In genomic region chr10:88008866-88009470, GRCh38 we compare ENCODE assay signal across 23 cellular contexts.
DNase-seq lines count a peak whose midpoint lies in the region; ATAC-seq, FAIRE-seq and TF ChIP-seq lines count a peak whose summit lies in the region.
"Had no signal": no experiment of that assay in that cellular context is flagged by ENCODE, and none has a peak within 500 bp of the region (broad histone marks: within the 10 kb centered on the region; RNA-seq: fewer than 3 reads in every experiment).

No MANE protein-coding gene starts in this region.

- H3K27me3 ChIP-seq in fibroblast of lung (ENCODE audit: control insufficient read depth, insufficient read depth, low read length) = no peaks in the 10 kb centered on the region
- H3K27me3 ChIP-seq in gastrocnemius medialis = no peaks in the 10 kb centered on the region
- H3K27me3 ChIP-seq: BLaER1 treated with 17β-estradiol and CSF1 and Interleukin-3, amounts not matched to agents 10 nM and 100 nM had no signal

- H4K20me1 ChIP-seq in fibroblast of lung (ENCODE audit: control insufficient read depth, extremely low read depth, insufficient read depth, low read length) = no peaks in the 10 kb centered on the region
- H4K20me1 ChIP-seq: BLaER1 treated with 17β-estradiol and CSF1 and Interleukin-3, amounts not matched to agents 10 nM and 100 nM had no signal

- ATAC-seq in gastrocnemius medialis = no peak
- no peak for ATAC-seq in left cardiac atrium

- H3K4me1 ChIP-seq in fibroblast of lung (ENCODE audit: control insufficient read depth, extremely low read depth, insufficient read depth, low read length) (no peaks in the 10 kb centered on the region), gastrocnemius medialis (no peaks in the 10 kb centered on the region)
- H3K4me1 ChIP-seq: HAP-1 had no signal

- no peaks in the 10 kb centered on the region for H3K9me3 ChIP-seq in fibroblast of lung (ENCODE audit: control insufficient read depth, insufficient read depth, low read depth, low read length)
- no peaks in the 10 kb centered on the region for H3K9me3 ChIP-seq in gastrocnemius medialis
- H3K9me3 ChIP-seq: HAP-1 had no signal

- in situ Hi-C loops in gastrocnemius medialis (cut with MboI; ENCODE audit: low sequenced_read_pairs in 4 of 4) = no loop called here

- DNase-seq in H54 (ENCODE audit: insufficient read length, low spot score) = no peak
- peak; percentile 2 for DNase-seq in NCI-H774 (lab: John Stamatoyannopoulos, UW)
- DNase-seq in fibroblast of lung (ENCODE audit: low read depth in 2 of 2) = peak; percentile 36 to 47
- DNase-seq in NCI-H1694 (lab: John Stamatoyannopoulos, UW) = no peak
- no peak for DNase-seq in gastrocnemius medialis
- DNase-seq in kidney glomerular epithelial cell (lab: John Stamatoyannopoulos, UW) = no peak
- no peak for DNase-seq in left cardiac atrium
- DNase-seq: 8988T; CD8-positive, alpha-beta memory T cell; DND-41; GDM1; MM.1S; NCI-H1105; NCI-H187; NCI-H526 treated with DMSO at 0.1 percent for 48 hours; OCI-M1; RPMI8226; SIG-M5 had no signal

- H3K4me3 ChIP-seq in fibroblast of lung (replicated peaks in 1 of 4; ENCODE audit: control extremely low read depth in 1 of 4, insufficient read depth in 1 of 4, low read depth in 3 of 4, low read length in 4 of 4) (no peak overlapping the region), gastrocnemius medialis (no peak overlapping the region)
- H3K4me3 ChIP-seq: BLaER1 treated with 17β-estradiol and CSF1 and Interleukin-3, amounts not matched to agents 10 nM and 100 nM; HAP-1 had no signal

- no peak for TF ChIP-seq POLR2A in H54 (IDR thresholded peaks at IDR 0.05; ENCODE audit: low read depth, low read length)
- no peak for TF ChIP-seq POLR2A in gastrocnemius medialis (IDR thresholded peaks at IDR 0.05)

- H3K79me2 ChIP-seq in fibroblast of lung (ENCODE audit: control insufficient read depth, insufficient read depth, low read length) = no peaks in the 10 kb centered on the region

- H3K36me3 ChIP-seq in fibroblast of lung (ENCODE audit: control insufficient read depth, insufficient read depth, low read length) (no peaks in the 10 kb centered on the region), gastrocnemius medialis (no peaks in the 10 kb centered on the region)
- H3K36me3 ChIP-seq: BLaER1 treated with 17β-estradiol and CSF1 and Interleukin-3, amounts not matched to agents 10 nM and 100 nM; HAP-1 had no signal

- intact Hi-C loops in gastrocnemius medialis (cut with DNase I; ENCODE audit: low total_unique reads) (no loop called here), left cardiac atrium (cut with DNase I) (no loop called here)

- no peak overlapping the region for H2AFZ ChIP-seq in fibroblast of lung (ENCODE audit: low read length)

- TF ChIP-seq CTCF in 22Rv1 (IDR thresholded peaks at IDR 0.05) (no peak), fibroblast of lung (conservative IDR thresholded peaks at IDR 0.05 in 1 of 2, IDR thresholded peaks at IDR 0.05 in 1 of 2; ENCODE audit: low read depth in 1 of 2, low read length in 2 of 2) (no peak), gastrocnemius medialis (IDR thresholded peaks at IDR 0.05 in 4 of 5, conservative IDR thresholded peaks at IDR 0.05 in 1 of 5) (no peak)

- no peak overlapping the region for H3K9ac ChIP-seq in fibroblast of lung (ENCODE audit: insufficient read depth, low read length)
- H3K9ac ChIP-seq: BLaER1 treated with 17β-estradiol and CSF1 and Interleukin-3, amounts not matched to agents 10 nM and 100 nM; KMS-11 had no signal

- no peak overlapping the region for H3K4me2 ChIP-seq in fibroblast of lung (ENCODE audit: extremely low read depth, insufficient read depth, low read length)
- H3K4me2 ChIP-seq: BLaER1 treated with 17β-estradiol and CSF1 and Interleukin-3, amounts not matched to agents 10 nM and 100 nM; KMS-11 had no signal

- H3K27ac ChIP-seq in 22Rv1 (peak overlapping the region; percentile 31), fibroblast of lung (ENCODE audit: insufficient read depth, low read length) (no peak overlapping the region), gastrocnemius medialis (no peak overlapping the region)
- H3K27ac ChIP-seq: BLaER1 treated with 17β-estradiol and CSF1 and Interleukin-3, amounts not matched to agents 10 nM and 100 nM; KMS-11 had no signal

- peak; percentile 15 for FAIRE-seq in H54 (lab: Jason Lieb, UNC)
- FAIRE-seq: D721Med had no signal

Comparison
In these comparisons a context has a peak if more than half of its experiments do, and no peak if none do; other contexts are left out.
1. DNase-seq: peak in NCI-H774 (single experiment) and fibroblast of lung (2 of 2); none in H54 (single experiment), NCI-H1694 (single experiment), gastrocnemius medialis (0 of 2), kidney glomerular epithelial cell (single experiment) and left cardiac atrium (single experiment).